10 cellular contexts compared by ENCODE assay signal in genomic region chr2:197784956-197785941, GRCh38. TPM values are rescaled to one million over a fixed set of nuclear protein-coding genes. Genes with fewer than 3 reads are reported as not detected.
DNase-seq lines count a peak whose midpoint lies in the region; ATAC-seq and TF ChIP-seq lines count a peak whose summit lies in the region.
"Had no signal": no experiment of that assay in that cellular context is flagged by ENCODE, and none has a peak within 500 bp of the region (broad histone marks: within the 10 kb centered on the region; RNA-seq: fewer than 3 reads in every experiment).

A gene with protein sequence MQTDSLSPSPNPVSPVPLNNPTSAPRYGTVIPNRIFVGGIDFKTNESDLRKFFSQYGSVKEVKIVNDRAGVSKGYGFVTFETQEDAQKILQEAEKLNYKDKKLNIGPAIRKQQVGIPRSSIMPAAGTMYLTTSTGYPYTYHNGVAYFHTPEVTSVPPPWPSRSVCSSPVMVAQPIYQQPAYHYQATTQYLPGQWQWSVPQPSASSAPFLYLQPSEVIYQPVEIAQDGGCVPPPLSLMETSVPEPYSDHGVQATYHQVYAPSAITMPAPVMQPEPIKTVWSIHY (minus strand): TSS chr2:197785319. CDS start chr2:197781850, 3,469 bp downstream.

- H3K9me3 Mint-ChIP-seq in Calu3 (ENCODE audit: low read depth, unreplicated experiment) (no peaks in the 10 kb centered on the region), WTC11 (no peaks in the 10 kb centered on the region)

- H3K4me1 Mint-ChIP-seq in Calu3 (ENCODE audit: low read depth, unreplicated experiment) (no peaks in the 10 kb centered on the region), WTC11 (no peaks in the 10 kb centered on the region)

- DNase-seq in Calu3 (no peak), WTC11 (ENCODE audit: low spot score) (peak; percentile 32), heart left ventricle (peak in 1 of 5 donors; percentile 59), psoas muscle (no peak), DMS114 treated with DMSO at 0.1 percent for 48 hours (lab: John Stamatoyannopoulos, UW; ENCODE audit: unreplicated experiment) (no peak), HK-2 (ENCODE audit: unreplicated experiment) (no peak)
- DNase-seq in stimulated activated CD8-positive, alpha-beta memory T cell treated with anti-CD3 and anti-CD28 coated beads, Interleukin-4, amount 100 ng/mL, for 48 hours = no peak
- DNase-seq: NCI-H1048 had no signal

- no peak within 1 kb of the TSS for H3K27ac Mint-ChIP-seq in Calu3 (ENCODE audit: unreplicated experiment)
- H3K27ac Mint-ChIP-seq in WTC11 = no peak within 1 kb of the TSS

- ATAC-seq in WTC11 (peak; percentile 5; the same call in 1 of the 2 replicates), heart left ventricle (peak in 2 of 4 donors; percentile 14 to 33), psoas muscle (peak in 2 of 4 donors; percentile 0 to 4), HG02981 (IDR thresholded peaks at IDR 0.05; ENCODE audit: unreplicated experiment) (no peak)

- no peaks in the 10 kb centered on the region for H3K9me3 ChIP-seq in heart left ventricle
- no peaks in the 10 kb centered on the region for H3K9me3 ChIP-seq in psoas muscle

- POLR2A ChIA-PET in WTC11 (lab: Charles Lee) = no interaction called here

- CTCF ChIA-PET in Calu3 (lab: Charles Lee) = no interaction called here
- CTCF ChIA-PET in WTC11 (lab: Charles Lee) = interaction anchor here (0.9 to 1.3 kb wide), 4 partner anchors 79 to 617 kb away, joined by 3 to 5 read pairs (median 4); no protein-coding TSS in a partner anchor

- H3K27me3 ChIP-seq in heart left ventricle (peaks cover 0 to 29% (median 13%) of the 10 kb centered on the region in 9 donors), psoas muscle (ENCODE audit: insufficient read depth in 3 of 3, low read length in 2 of 3) (no peaks in the 10 kb centered on the region)

- intact Hi-C loops in Calu3 (cut with micrococcal nuclease; ENCODE audit: unreplicated experiment) (no loop called here), heart left ventricle (cut with DNase I) (no loop called here), psoas muscle (cut with DNase I) (loop anchor here in 1 of 2 donors (5.0 kb wide), 1 partner anchor 78 kb away; the partner anchor contains the start of gene MARS2)

- H3K27me3 Mint-ChIP-seq in Calu3 (ENCODE audit: unreplicated experiment) (peaks cover 12% of the 10 kb centered on the region), WTC11 (ENCODE audit: low read depth) (peaks cover 64% of the 10 kb centered on the region)

- BruUV-seq in Calu3 (replicated peaks; lab: Mats Ljungman, UMichigan) = no TSS peak

- H3K36me3 Mint-ChIP-seq in Calu3 (ENCODE audit: insufficient read depth, unreplicated experiment) = peaks cover 10% of the 10 kb centered on the region
- no peaks in the 10 kb centered on the region; the same call in 1 of the 2 replicates for H3K36me3 Mint-ChIP-seq in WTC11

- H3K4me3 Mint-ChIP-seq in Calu3 (ENCODE audit: low read depth, unreplicated experiment) (peak within 1 kb of the TSS; percentile 64), WTC11 (peak within 1 kb of the TSS; percentile 58)

- H3K36me3 ChIP-seq in heart left ventricle (no peaks in the 10 kb centered on the region), psoas muscle (ENCODE audit: insufficient read depth in 1 of 2, low read depth in 1 of 2) (no peaks in the 10 kb centered on the region)

- H3K27ac ChIP-seq in heart left ventricle (no peak within 1 kb of the TSS), psoas muscle (peak within 1 kb of the TSS; percentile 93)

- TF ChIP-seq CTCF in Calu3 (IDR thresholded peaks at IDR 0.05; ENCODE audit: unreplicated experiment) = no peak
- TF ChIP-seq CTCF in WTC11 (IDR thresholded peaks at IDR 0.05) = no peak
- TF ChIP-seq CTCF in heart left ventricle (IDR thresholded peaks at IDR 0.05) = no peak
- no peak for TF ChIP-seq CTCF in psoas muscle (IDR thresholded peaks at IDR 0.05)

- TF ChIP-seq POLR2A in heart left ventricle (IDR thresholded peaks at IDR 0.05) = no peak

- H3K4me1 ChIP-seq in heart left ventricle = peaks cover 0 to 11% (median 0%) of the 10 kb centered on the region in 12 donors
- H3K4me1 ChIP-seq in psoas muscle = no peaks in the 10 kb centered on the region

- 88 to 91% (median 90%) methylated on average over 64 to 80 of the region's 80 CpGs for WGBS in heart left ventricle, 4 donors
- WGBS in psoas muscle, 3 donors = 87 to 91% (median 91%) methylated on average over 76 to 80 of the region's 80 CpGs

- H3K4me3 ChIP-seq in heart left ventricle (peak within 1 kb of the TSS; percentile 29 to 57 (median 50)), psoas muscle (peak within 1 kb of the TSS; percentile 75)
- H3K4me3 ChIP-seq: lung had no signal

TF ChIP-seq in WTC11, 78 proteins besides CTCF, POLR2A, EP300 and RAD21 (continues in another document):
- no peak for TF ChIP-seq JAZF1 (CRISPR knock-in tag; IDR thresholded peaks at IDR 0.05)
- TF ChIP-seq, protein P1, sequence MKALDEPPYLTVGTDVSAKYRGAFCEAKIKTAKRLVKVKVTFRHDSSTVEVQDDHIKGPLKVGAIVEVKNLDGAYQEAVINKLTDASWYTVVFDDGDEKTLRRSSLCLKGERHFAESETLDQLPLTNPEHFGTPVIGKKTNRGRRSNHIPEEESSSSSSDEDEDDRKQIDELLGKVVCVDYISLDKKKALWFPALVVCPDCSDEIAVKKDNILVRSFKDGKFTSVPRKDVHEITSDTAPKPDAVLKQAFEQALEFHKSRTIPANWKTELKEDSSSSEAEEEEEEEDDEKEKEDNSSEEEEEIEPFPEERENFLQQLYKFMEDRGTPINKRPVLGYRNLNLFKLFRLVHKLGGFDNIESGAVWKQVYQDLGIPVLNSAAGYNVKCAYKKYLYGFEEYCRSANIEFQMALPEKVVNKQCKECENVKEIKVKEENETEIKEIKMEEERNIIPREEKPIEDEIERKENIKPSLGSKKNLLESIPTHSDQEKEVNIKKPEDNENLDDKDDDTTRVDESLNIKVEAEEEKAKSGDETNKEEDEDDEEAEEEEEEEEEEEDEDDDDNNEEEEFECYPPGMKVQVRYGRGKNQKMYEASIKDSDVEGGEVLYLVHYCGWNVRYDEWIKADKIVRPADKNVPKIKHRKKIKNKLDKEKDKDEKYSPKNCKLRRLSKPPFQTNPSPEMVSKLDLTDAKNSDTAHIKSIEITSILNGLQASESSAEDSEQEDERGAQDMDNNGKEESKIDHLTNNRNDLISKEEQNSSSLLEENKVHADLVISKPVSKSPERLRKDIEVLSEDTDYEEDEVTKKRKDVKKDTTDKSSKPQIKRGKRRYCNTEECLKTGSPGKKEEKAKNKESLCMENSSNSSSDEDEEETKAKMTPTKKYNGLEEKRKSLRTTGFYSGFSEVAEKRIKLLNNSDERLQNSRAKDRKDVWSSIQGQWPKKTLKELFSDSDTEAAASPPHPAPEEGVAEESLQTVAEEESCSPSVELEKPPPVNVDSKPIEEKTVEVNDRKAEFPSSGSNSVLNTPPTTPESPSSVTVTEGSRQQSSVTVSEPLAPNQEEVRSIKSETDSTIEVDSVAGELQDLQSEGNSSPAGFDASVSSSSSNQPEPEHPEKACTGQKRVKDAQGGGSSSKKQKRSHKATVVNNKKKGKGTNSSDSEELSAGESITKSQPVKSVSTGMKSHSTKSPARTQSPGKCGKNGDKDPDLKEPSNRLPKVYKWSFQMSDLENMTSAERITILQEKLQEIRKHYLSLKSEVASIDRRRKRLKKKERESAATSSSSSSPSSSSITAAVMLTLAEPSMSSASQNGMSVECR (CRISPR knock-in tag; IDR thresholded peaks at IDR 0.05; ENCODE audit: borderline replicate concordance) = no peak
- TF ChIP-seq ATF6 (CRISPR knock-in tag; IDR thresholded peaks at IDR 0.05) = no peak
- TF ChIP-seq MXD4 (CRISPR knock-in tag; IDR thresholded peaks at IDR 0.05; ENCODE audit: borderline replicate concordance) = no peak
- no peak for TF ChIP-seq STAT6 (CRISPR knock-in tag; conservative IDR thresholded peaks at IDR 0.05; ENCODE audit: low read depth)

RNA-seq across cellular contexts. Expression of the gene that starts here (rescaled TPM):
- total RNA-seq in Calu3 (2022) = not detected in 2 replicates
- 0.13 to 0.14 TPM in 2 of 3 replicates, not detected in the other for total RNA-seq in WTC11 (2021)
- under 1 TPM in 2 of 9 donors, not detected in 7; 0.12 to 0.21 TPM for total RNA-seq in heart left ventricle
- under 1 TPM in 1 of 2 donors, not detected in 1; 0.08 TPM for polyA plus RNA-seq in heart left ventricle
- 1 to 10 TPM; 3.3 to 6.5 (median 4.1) TPM for total RNA-seq in psoas muscle
- polyA plus RNA-seq in psoas muscle = 1 to 10 TPM in 2 of 3 donors, under 1 TPM in 1; 0.47 to 2.9 (median 1.5) TPM
- total RNA-seq: lung had no signal
- polyA plus RNA-seq: lung had no signal

Comparison
In these comparisons a context has a peak if more than half of its experiments do, and no peak if none do; other contexts are left out.
1. Peak in DNase-seq and ATAC-seq in WTC11; RNA of the gene not detected or under 1 TPM.